In the genomic region with DNA sequence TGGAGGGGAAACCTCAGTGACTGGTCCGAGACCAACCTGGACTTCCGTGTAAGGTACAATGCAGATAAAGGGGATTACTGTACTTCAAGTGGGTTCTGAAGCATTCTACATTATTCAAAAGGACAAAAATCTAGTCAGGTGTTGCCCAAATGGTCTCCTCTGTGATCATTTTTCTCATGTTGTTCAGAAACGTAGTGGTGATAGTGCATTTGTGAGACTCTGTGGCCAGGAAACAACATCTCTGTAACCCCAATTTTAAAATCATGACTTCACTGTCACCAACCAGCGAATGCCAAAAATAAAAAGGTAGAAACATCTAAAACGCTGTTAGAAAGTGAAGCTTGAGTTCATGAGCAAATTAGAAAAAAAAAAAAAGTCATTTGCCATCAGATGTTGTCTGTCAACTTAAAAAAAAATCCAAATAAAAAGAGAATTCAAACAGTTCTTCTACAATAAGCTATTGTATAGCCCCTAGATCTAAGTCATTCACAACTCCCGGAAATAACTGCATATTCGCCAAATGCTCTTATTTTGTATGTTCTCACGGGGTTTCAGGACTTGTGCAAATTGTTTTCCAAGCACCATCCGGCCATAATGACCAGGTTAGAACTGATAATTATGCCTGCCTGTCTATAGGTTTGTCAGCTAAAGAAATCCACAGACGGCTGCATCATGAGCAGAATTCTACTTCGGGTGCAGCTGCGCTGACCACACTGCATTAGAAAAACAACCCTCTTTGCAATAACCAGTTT, we compare ENCODE assay signal across 8 cellular contexts.
DNase-seq lines count a peak whose midpoint lies in the region; ATAC-seq lines count a peak whose summit lies in the region.

No MANE protein-coding gene starts in this region.

- peaks cover 2% of the 10 kb centered on the region for H3K9me3 Mint-ChIP-seq in activated CD4-positive, alpha-beta T cell treated with anti-CD3 and anti-CD28 coated beads, Interleukin-2, amount 10 ng/mL, durations not matched to agents 7 days and 5 days
- H3K9me3 Mint-ChIP-seq in activated naive CD8-positive, alpha-beta T cell treated with anti-CD3 and anti-CD28 coated beads for 36 hours = no peaks in the 10 kb centered on the region

- POLR2A ChIA-PET in activated CD4-positive, alpha-beta T cell treated with anti-CD3 and anti-CD28 coated beads, Interleukin-2, amount 10 ng/mL, durations not matched to agents 7 days and 5 days (lab: Charles Lee) = interaction anchor here (0.6 to 0.7 kb wide), 3 partner anchors 14 to 20 kb away, joined by 4 to 15 read pairs (median 4); no protein-coding TSS in a partner anchor

- DNase-seq in activated CD4-positive, alpha-beta T cell treated with anti-CD3 and anti-CD28 coated beads, Interleukin-2, amount 10 ng/mL, durations not matched to agents 7 days and 5 days = peak; percentile 55
- no peak for DNase-seq in activated CD4-positive, alpha-beta T cell treated with anti-CD3 and anti-CD28 coated beads for 1 hour
- peak; percentile 50 for DNase-seq in activated naive CD8-positive, alpha-beta T cell treated with anti-CD3 and anti-CD28 coated beads for 36 hours
- no peak for DNase-seq in left ventricle myocardium superior
- no peak for DNase-seq in stimulated activated CD4-positive, alpha-beta T cell treated with anti-CD3 and anti-CD28 coated beads, Interleukin-4, amount 100 ng/mL, for 4 hours
- DNase-seq in stimulated activated CD4-positive, alpha-beta T cell treated with anti-CD3 and anti-CD28 coated beads, Interleukin-1b, Interleukin-23, amount 100 ng/mL, for 48 hours = no peak

- intact Hi-C loops in left ventricle myocardium superior (cut with micrococcal nuclease) = no loop called here

- H3K4me1 Mint-ChIP-seq in activated CD4-positive, alpha-beta T cell treated with anti-CD3 and anti-CD28 coated beads, Interleukin-2, amount 10 ng/mL, durations not matched to agents 7 days and 5 days = peaks cover 93% of the 10 kb centered on the region
- H3K4me1 Mint-ChIP-seq in activated naive CD8-positive, alpha-beta T cell treated with anti-CD3 and anti-CD28 coated beads for 36 hours = peaks cover 92% of the 10 kb centered on the region

- peak overlapping the region; percentile 99 for H3K27ac Mint-ChIP-seq in activated CD4-positive, alpha-beta T cell treated with anti-CD3 and anti-CD28 coated beads, Interleukin-2, amount 10 ng/mL, durations not matched to agents 7 days and 5 days
- H3K27ac Mint-ChIP-seq in activated naive CD8-positive, alpha-beta T cell treated with anti-CD3 and anti-CD28 coated beads for 36 hours = peak overlapping the region; percentile 96

- peaks cover 45% of the 10 kb centered on the region for H3K36me3 Mint-ChIP-seq in activated CD4-positive, alpha-beta T cell treated with anti-CD3 and anti-CD28 coated beads, Interleukin-2, amount 10 ng/mL, durations not matched to agents 7 days and 5 days (ENCODE audit: low read depth)
- H3K36me3 Mint-ChIP-seq in activated naive CD8-positive, alpha-beta T cell treated with anti-CD3 and anti-CD28 coated beads for 36 hours = peaks cover 57% of the 10 kb centered on the region

- no peaks in the 10 kb centered on the region for H3K27me3 Mint-ChIP-seq in activated CD4-positive, alpha-beta T cell treated with anti-CD3 and anti-CD28 coated beads, Interleukin-2, amount 10 ng/mL, durations not matched to agents 7 days and 5 days
- H3K27me3 Mint-ChIP-seq in activated naive CD8-positive, alpha-beta T cell treated with anti-CD3 and anti-CD28 coated beads for 36 hours = no peaks in the 10 kb centered on the region

- H3K27ac ChIP-seq in temporal lobe (ENCODE audit: low read depth, low read length) = peak overlapping the region; percentile 56

- peak overlapping the region; percentile 71 for H3K4me3 Mint-ChIP-seq in activated CD4-positive, alpha-beta T cell treated with anti-CD3 and anti-CD28 coated beads, Interleukin-2, amount 10 ng/mL, durations not matched to agents 7 days and 5 days
- H3K4me3 Mint-ChIP-seq in activated naive CD8-positive, alpha-beta T cell treated with anti-CD3 and anti-CD28 coated beads for 36 hours = peak overlapping the region; percentile 74

- CTCF ChIA-PET in activated CD4-positive, alpha-beta T cell treated with anti-CD3 and anti-CD28 coated beads, Interleukin-2, amount 10 ng/mL, durations not matched to agents 7 days and 5 days (lab: Charles Lee) = interaction anchor here (0.7 to 1.4 kb wide), 3 partner anchors 12 to 121 kb away, joined by 3 to 4 read pairs (median 3); no protein-coding TSS in a partner anchor

- ATAC-seq in HG03135 (IDR thresholded peaks at IDR 0.05; ENCODE audit: unreplicated experiment) (peak; percentile 69), left ventricle myocardium superior (no peak)

Comparison
In these comparisons a context has a peak if more than half of its experiments do, and no peak if none do; other contexts are left out.
1. DNase-seq: peak in activated CD4-positive, alpha-beta T cell treated with anti-CD3 and anti-CD28 coated beads, Interleukin-2, amount 10 ng/mL, durations not matched to agents 7 days and 5 days (single experiment) and activated naive CD8-positive, alpha-beta T cell treated with anti-CD3 and anti-CD28 coated beads for 36 hours (single experiment); none in activated CD4-positive, alpha-beta T cell treated with anti-CD3 and anti-CD28 coated beads for 1 hour (single experiment), left ventricle myocardium superior (single experiment), stimulated activated CD4-positive, alpha-beta T cell treated with anti-CD3 and anti-CD28 coated beads, Interleukin-4, amount 100 ng/mL, for 4 hours (0 of 2) and stimulated activated CD4-positive, alpha-beta T cell treated with anti-CD3 and anti-CD28 coated beads, Interleukin-1b, Interleukin-23, amount 100 ng/mL, for 48 hours (single experiment).